In genomic region chr14:68772761-68773381, GRCh38 we compare ENCODE assay signal across 19 cellular contexts. TPM values are rescaled to one million over a fixed set of nuclear protein-coding genes. Genes with fewer than 3 reads are reported as not detected.
DNase-seq lines count a peak whose midpoint lies in the region; ATAC-seq and TF ChIP-seq lines count a peak whose summit lies in the region.
"Had no signal": no experiment of that assay in that cellular context is flagged by ENCODE, and none has a peak within 500 bp of the region (broad histone marks: within the 10 kb centered on the region; RNA-seq: fewer than 3 reads in every experiment).

No MANE protein-coding gene starts in this region.

- CTCF ChIA-PET in naive thymus-derived CD4-positive, alpha-beta T cell (lab: Charles Lee), result interaction anchor here (0.9 to 5.2 kb wide), 4 partner anchors 11 to 522 kb away, joined by 4 to 46 read pairs (median 7); no protein-coding TSS in a partner anchor

- H3K27ac ChIP-seq in heart left ventricle (peak overlapping the region in 11 of 12 donors; percentile 36 to 94 (median 82)), right cardiac atrium (ENCODE audit: low read length) (no peak overlapping the region), upper lobe of left lung (peak overlapping the region; percentile 39 to 85 (median 70))
- H3K27ac ChIP-seq in naive thymus-derived CD4-positive, alpha-beta T cell (ENCODE audit: low read depth, low read length), result peak overlapping the region; percentile 58
- H3K27ac ChIP-seq: colonic mucosa, RWPE1 had no signal

- 72 to 86% (median 81%) methylated on average over 6 of the region's 6 CpGs for WGBS in heart left ventricle, 4 donors
- 81% methylated on average over 6 of the region's 6 CpGs for WGBS in right cardiac atrium
- 84 to 89% methylated on average over 6 of the region's 6 CpGs for WGBS in upper lobe of left lung, 2 donors
- whole genome bisulfite sequencing in lower leg skin, 2 donors, result 92 to 93% methylated on average over 6 of the region's 6 CpGs

- ATAC-seq in heart left ventricle, result no peak
- ATAC-seq in right cardiac atrium, result no peak
- no peak for ATAC-seq in activated T-helper 17 cell treated with anti-CD3 and anti-CD28 coated beads, Interleukin-2, amount 50 U/mL, for 72 hours (replicated peaks)
- peak; percentile 64 for ATAC-seq in naive thymus-derived CD4-positive, alpha-beta T cell
- ATAC-seq in upper lobe of left lung (ENCODE audit: low FRiP score in 2 of 2), result no peak
- ATAC-seq: stimulated activated naive CD8-positive, alpha-beta T cell treated with anti-CD3 and anti-CD28 coated beads, Interleukin-15, Interleukin-2, amounts not matched to agents 100 U/mL and 50 U/mL, for 24 hours had no signal

- peak in 2 of 5 donors; percentile 3 to 13 for DNase-seq in heart left ventricle
- DNase-seq in right cardiac atrium, result no peak
- DNase-seq in naive thymus-derived CD4-positive, alpha-beta T cell, result peak in 4 of 9 donors; percentile 44 to 63 (median 52)
- DNase-seq in upper lobe of left lung, result no peak
- DNase-seq in SW 1271 (lab: John Stamatoyannopoulos, UW), result no peak
- DNase-seq in lower leg skin (ENCODE audit: low spot score in 2 of 2), result no peak
- no peak for DNase-seq in epidermal melanocyte (ENCODE audit: insufficient read length, low spot score)
- DNase-seq: activated CD4-positive, alpha-beta T cell treated with anti-CD3 and anti-CD28 coated beads, Interleukin-2, amount 50 U/mL, for 4 hours; AML-193; colonic mucosa; EL; NCI-H1417 treated with DMSO at 0.1 percent for 48 hours; NCI-H526; stimulated activated CD4-positive, alpha-beta T cell treated with anti-CD3 and anti-CD28 coated beads, Interleukin-2, amount 100 ng/mL, for 24 hours; stimulated activated naive CD8-positive, alpha-beta T cell treated with anti-CD3 and anti-CD28 coated beads, Interleukin-15, Interleukin-2, amounts not matched to agents 100 U/mL and 50 U/mL, for 24 hours had no signal

- TF ChIP-seq CTCF in heart left ventricle (IDR thresholded peaks at IDR 0.05) (no peak), upper lobe of left lung (IDR thresholded peaks at IDR 0.05) (no peak), lower leg skin (IDR thresholded peaks at IDR 0.05) (no peak)

- H3K36me3 ChIP-seq in heart left ventricle (no peaks in the 10 kb centered on the region), upper lobe of left lung (no peaks in the 10 kb centered on the region)
- H3K36me3 ChIP-seq in naive thymus-derived CD4-positive, alpha-beta T cell (ENCODE audit: control insufficient read depth in 2 of 3, insufficient read depth in 3 of 3, low read length in 3 of 3), result no peaks in the 10 kb centered on the region
- H3K36me3 ChIP-seq: colonic mucosa had no signal

- no peak for TF ChIP-seq EP300 in upper lobe of left lung (IDR thresholded peaks at IDR 0.05)

- H3K27me3 ChIP-seq in heart left ventricle (no peaks in the 10 kb centered on the region), right cardiac atrium (ENCODE audit: control insufficient read depth, insufficient read depth) (no peaks in the 10 kb centered on the region), upper lobe of left lung (no peaks in the 10 kb centered on the region)
- no peaks in the 10 kb centered on the region for H3K27me3 ChIP-seq in naive thymus-derived CD4-positive, alpha-beta T cell (ENCODE audit: control insufficient read depth in 2 of 2, insufficient read depth in 2 of 2, low read length in 2 of 2)
- H3K27me3 ChIP-seq: colonic mucosa had no signal

- no peaks in the 10 kb centered on the region for H3K27me3 Mint-ChIP-seq in activated T-helper 17 cell treated with anti-CD3 and anti-CD28 coated beads, Interleukin-2, amount 50 U/mL, for 72 hours
- H3K27me3 Mint-ChIP-seq in naive thymus-derived CD4-positive, alpha-beta T cell, result no peaks in the 10 kb centered on the region
- H3K27me3 Mint-ChIP-seq: memory B cell, type B pancreatic cell had no signal

- no peak for TF ChIP-seq POLR2A in heart left ventricle (IDR thresholded peaks at IDR 0.05)
- TF ChIP-seq POLR2A in upper lobe of left lung (IDR thresholded peaks at IDR 0.05), result no peak
- TF ChIP-seq POLR2A in lower leg skin (IDR thresholded peaks at IDR 0.05), result no peak

- H3K27ac Mint-ChIP-seq in activated T-helper 17 cell treated with anti-CD3 and anti-CD28 coated beads, Interleukin-2, amount 50 U/mL, for 72 hours, result peak overlapping the region; percentile 6
- peak overlapping the region; percentile 69 to 99 (median 90) for H3K27ac Mint-ChIP-seq in naive thymus-derived CD4-positive, alpha-beta T cell
- H3K27ac Mint-ChIP-seq: memory B cell, type B pancreatic cell had no signal

- peak overlapping the region; percentile 46 for H3K4me3 Mint-ChIP-seq in activated T-helper 17 cell treated with anti-CD3 and anti-CD28 coated beads, Interleukin-2, amount 50 U/mL, for 72 hours
- peak overlapping the region in 9 of 10 donors; percentile 38 to 83 (median 55) for H3K4me3 Mint-ChIP-seq in naive thymus-derived CD4-positive, alpha-beta T cell
- H3K4me3 Mint-ChIP-seq: memory B cell, type B pancreatic cell had no signal

- H3K4me3 ChIP-seq in heart left ventricle (no peak overlapping the region), right cardiac atrium (ENCODE audit: low read length) (no peak overlapping the region), upper lobe of left lung (no peak overlapping the region), lower leg skin (ENCODE audit: low read depth, poor library complexity, severe bottlenecking) (no peak overlapping the region)
- H3K4me3 ChIP-seq in naive thymus-derived CD4-positive, alpha-beta T cell (ENCODE audit: low read length), result no peak overlapping the region
- H3K4me3 ChIP-seq: colonic mucosa had no signal

- peaks cover 33% of the 10 kb centered on the region for H3K4me1 Mint-ChIP-seq in activated T-helper 17 cell treated with anti-CD3 and anti-CD28 coated beads, Interleukin-2, amount 50 U/mL, for 72 hours
- H3K4me1 Mint-ChIP-seq in naive thymus-derived CD4-positive, alpha-beta T cell, result peaks cover 35 to 74% (median 68%) of the 10 kb centered on the region in 7 donors

- peaks cover 4% of the 10 kb centered on the region for H3K9me3 Mint-ChIP-seq in activated T-helper 17 cell treated with anti-CD3 and anti-CD28 coated beads, Interleukin-2, amount 50 U/mL, for 72 hours
- peaks cover 0 to 15% (median 1%) of the 10 kb centered on the region in 11 donors for H3K9me3 Mint-ChIP-seq in naive thymus-derived CD4-positive, alpha-beta T cell

- POLR2A ChIA-PET in naive thymus-derived CD4-positive, alpha-beta T cell (lab: Charles Lee), result interaction anchor here (0.8 to 15.5 kb wide), 10 partner anchors 9 to 265 kb away, joined by 3 to 401 read pairs (median 6); partner anchors contain the start of gene ZFP36L1

- intact Hi-C loops in heart left ventricle (cut with DNase I), result loop anchor here in 2 of 10 donors (10.0 kb wide), 2 partner anchors 248 to 398 kb away; no protein-coding TSS in a partner anchor
- intact Hi-C loops in right cardiac atrium (cut with DNase I), result loop anchor here in 1 of 4 donors (10.0 kb wide), 1 partner anchor 378 kb away; no protein-coding TSS in a partner anchor
- intact Hi-C loops in naive thymus-derived CD4-positive, alpha-beta T cell (cut with micrococcal nuclease), result loop anchor here in 1 of 2 donors (1.0 to 5.0 kb wide), 2 partner anchors 7 to 41 kb away; no protein-coding TSS in a partner anchor
- intact Hi-C loops in lower leg skin (cut with DNase I; ENCODE audit: low total_unique reads), result no loop called here

- H3K36me3 Mint-ChIP-seq in activated T-helper 17 cell treated with anti-CD3 and anti-CD28 coated beads, Interleukin-2, amount 50 U/mL, for 72 hours (ENCODE audit: low read depth), result no peaks in the 10 kb centered on the region
- peaks cover 0 to 28% (median 3%) of the 10 kb centered on the region in 5 donors for H3K36me3 Mint-ChIP-seq in naive thymus-derived CD4-positive, alpha-beta T cell
- H3K36me3 Mint-ChIP-seq: type B pancreatic cell had no signal

- H3K4me1 ChIP-seq in heart left ventricle, result peaks cover 0 to 41% (median 16%) of the 10 kb centered on the region in 12 donors
- H3K4me1 ChIP-seq in right cardiac atrium (ENCODE audit: control insufficient read depth, insufficient read depth, low read length), result peaks cover 2% of the 10 kb centered on the region
- peaks cover 1 to 35% of the 10 kb centered on the region in 2 donors for H3K4me1 ChIP-seq in naive thymus-derived CD4-positive, alpha-beta T cell (ENCODE audit: control insufficient read depth in 2 of 2, insufficient read depth in 2 of 2, low read length in 2 of 2)
- peaks cover 21 to 24% (median 22%) of the 10 kb centered on the region in 4 donors for H3K4me1 ChIP-seq in upper lobe of left lung
- H3K4me1 ChIP-seq: colonic mucosa had no signal

- peaks cover 0 to 13% (median 4%) of the 10 kb centered on the region in 12 donors for H3K9me3 ChIP-seq in heart left ventricle
- no peaks in the 10 kb centered on the region for H3K9me3 ChIP-seq in right cardiac atrium (ENCODE audit: control insufficient read depth, low read length)
- no peaks in the 10 kb centered on the region for H3K9me3 ChIP-seq in naive thymus-derived CD4-positive, alpha-beta T cell (ENCODE audit: control insufficient read depth in 2 of 3, low read length in 3 of 3)
- H3K9me3 ChIP-seq in upper lobe of left lung, result peaks cover 0 to 5% (median 0%) of the 10 kb centered on the region in 4 donors
- H3K9me3 ChIP-seq: colonic mucosa had no signal

RNA-seq across cellular contexts. Expression of gene ZFP36L1, which starts 20.0 kb away (rescaled TPM):
- total RNA-seq in heart left ventricle (100 to 1,000 TPM in 3 of 9 donors, 10 to 100 TPM in 6; 47.8 to 183 (median 68.9) TPM), right cardiac atrium (100 to 1,000 TPM in 3 of 4 donors, 10 to 100 TPM in 1; 97.4 to 132 (median 117) TPM), upper lobe of left lung (100 to 1,000 TPM; 268 to 511 (median 385) TPM), lower leg skin (1,000 to 10,000 TPM in 1 of 4 donors, 100 to 1,000 TPM in 3; 466 to 2,618 (median 922) TPM)
- polyA plus RNA-seq in heart left ventricle (10 to 100 TPM; 21.2 to 84.5 TPM), right cardiac atrium (45.2 TPM)
- total RNA-seq in activated T-helper 17 cell treated with anti-CD3 and anti-CD28 coated beads, Interleukin-2, amount 50 U/mL, for 72 hours, result 100 to 1,000 TPM in 1 of 2 donors, 10 to 100 TPM in 1; 57.7 to 146 TPM
- 100 to 1,000 TPM in 4 of 5 experiments, 10 to 100 TPM in 1; 82.0 to 231 (median 203) TPM for total RNA-seq in naive thymus-derived CD4-positive, alpha-beta T cell
- polyA plus RNA-seq in naive thymus-derived CD4-positive, alpha-beta T cell, result 100 to 1,000 TPM in 1 of 2 donors, 10 to 100 TPM in 1; 85.6 to 160 TPM
